26 cellular contexts compared by ENCODE assay signal in genomic region chr6:88910922-88911778, GRCh38. TPM values are rescaled to one million over a fixed set of nuclear protein-coding genes. Genes with fewer than 3 reads are reported as not detected.
DNase-seq lines count a peak whose midpoint lies in the region; ATAC-seq, FAIRE-seq and TF ChIP-seq lines count a peak whose summit lies in the region.
"Had no signal": no experiment of that assay in that cellular context is flagged by ENCODE, and none has a peak within 500 bp of the region (broad histone marks: within the 10 kb centered on the region; RNA-seq: fewer than 3 reads in every experiment).

No MANE protein-coding gene starts in this region.

- intact Hi-C loops in adrenal gland (cut with DNase I), result no loop called here

- DNase-seq in DMS153 (lab: John Stamatoyannopoulos, UW) (peak; percentile 32), DMS153 treated with DMSO at 0.1 percent for 48 hours (lab: John Stamatoyannopoulos, UW; ENCODE audit: unreplicated experiment) (no peak), NCI-H2029 (lab: John Stamatoyannopoulos, UW) (peak; percentile 9), adipocyte (ENCODE audit: low read depth) (peak; percentile 40), adrenal gland (no peak), erythroblast (lab: John Stamatoyannopoulos, UW) (no peak)
- DNase-seq: activated CD4-positive, CD25-positive, alpha-beta regulatory T cell; activated T-cell treated with anti-CD3 and anti-CD28 coated beads, Interleukin-2, amount 50 U/mL, for 48 hours; COR-L47; dorsolateral prefrontal cortex; H7; left colon; NCI-H187; nephron progenitor cell; small intestine; stimulated activated CD4-positive, alpha-beta T cell treated with anti-CD3 and anti-CD28 coated beads, Interleukin-2, amount 100 ng/mL, for 48 hours; stimulated activated naive CD8-positive, alpha-beta T cell treated with anti-CD3 and anti-CD28 coated beads, Interleukin-15, amount 100 ng/mL, for 72 hours; T-helper 2 cell; upper lobe of right lung had no signal

- H3K9me3 ChIP-seq in adipocyte (ENCODE audit: control insufficient read depth, low read length) (no peaks in the 10 kb centered on the region), adrenal gland (replicated peaks in 1 of 3) (no peaks in the 10 kb centered on the region)
- H3K9me3 ChIP-seq: upper lobe of right lung had no signal

- H3K9ac ChIP-seq in adipocyte (ENCODE audit: low read length), result no peak overlapping the region

- H3K4me3 ChIP-seq in adipocyte (ENCODE audit: low read length), result no peak overlapping the region
- no peak overlapping the region for H3K4me3 ChIP-seq in adrenal gland
- H3K4me3 ChIP-seq: breast epithelium, dorsolateral prefrontal cortex, upper lobe of right lung had no signal

- peak; percentile 53 for FAIRE-seq in islet of Langerhans (lab: Jason Lieb, UNC)
- FAIRE-seq: G401.6, HepG2, RCC 7860, small intestine had no signal

- H3K27ac ChIP-seq in adrenal gland, result no peak overlapping the region
- H3K27ac ChIP-seq: 22Rv1, breast epithelium, dorsolateral prefrontal cortex, upper lobe of right lung had no signal

- no peak for ATAC-seq in GM18868 (IDR thresholded peaks at IDR 0.05; ENCODE audit: unreplicated experiment)
- ATAC-seq: HepG2; left colon; stimulated activated naive CD8-positive, alpha-beta T cell treated with anti-CD3 and anti-CD28 coated beads, Interleukin-15, amount 100 ng/mL, for 72 hours; upper lobe of right lung had no signal

- WGBS in adrenal gland, 4 donors, result 78 to 82% (median 80%) methylated on average over 7 of the region's 7 CpGs

- TF ChIP-seq CTCF in adrenal gland (IDR thresholded peaks at IDR 0.05), result no peak

- H3K27me3 ChIP-seq in adipocyte (replicated peaks; ENCODE audit: control insufficient read depth, insufficient read depth, low read length), result no peaks in the 10 kb centered on the region
- no peaks in the 10 kb centered on the region for H3K27me3 ChIP-seq in adrenal gland
- H3K27me3 ChIP-seq: breast epithelium, dorsolateral prefrontal cortex, upper lobe of right lung had no signal

- H3K4me1 ChIP-seq in adipocyte (ENCODE audit: control insufficient read depth, insufficient read depth, low read length), result no peaks in the 10 kb centered on the region
- H3K4me1 ChIP-seq in adrenal gland (replicated peaks in 1 of 2), result no peaks in the 10 kb centered on the region
- H3K4me1 ChIP-seq: breast epithelium had no signal

- H3K36me3 ChIP-seq in adipocyte (ENCODE audit: control insufficient read depth, insufficient read depth, low read length, severe bottlenecking) (no peaks in the 10 kb centered on the region), adrenal gland (replicated peaks in 1 of 2) (no peaks in the 10 kb centered on the region)
- H3K36me3 ChIP-seq: upper lobe of right lung had no signal

- no peak for TF ChIP-seq POLR2A in adrenal gland (IDR thresholded peaks at IDR 0.05)
- TF ChIP-seq POLR2A in erythroblast (IDR thresholded peaks at IDR 0.05; ENCODE audit: low read length), result no peak

RNA-seq across cellular contexts. Expression of gene RNGTT, which starts 52.3 kb away (rescaled TPM):
- total RNA-seq in adrenal gland, result 10 to 100 TPM in 7 of 8 donors, 1 to 10 TPM in 1; 6.9 to 24.6 (median 14.2) TPM
- polyA plus RNA-seq in adrenal gland, result 10 to 100 TPM in 1 of 3 donors, 1 to 10 TPM in 2; 2.6 to 17.9 (median 4.1) TPM

Comparison
In these comparisons a context has a peak if more than half of its experiments do, and no peak if none do; other contexts are left out.
1. DNase-seq: peak in DMS153 (single experiment), NCI-H2029 (single experiment) and adipocyte (single experiment); none in DMS153 treated with DMSO at 0.1 percent for 48 hours (single experiment), adrenal gland (0 of 7) and erythroblast (0 of 2).